In genomic region chr16:78362736-78363135, GRCh38 we compare ENCODE assay signal across 1 cellular context.
TF ChIP-seq lines count a peak whose summit lies in the region.

No MANE protein-coding gene starts in this region.

TF ChIP-seq in H1, 55 proteins besides CTCF, POLR2A, EP300 and RAD21 (continued from another document):
- no peak for TF ChIP-seq CTBP2 (IDR thresholded peaks at IDR 0.05; ENCODE audit: borderline replicate concordance, insufficient read depth, insufficient read length, low read length)
- TF ChIP-seq TBP (IDR thresholded peaks at IDR 0.05; ENCODE audit: low read depth, low read length), result no peak
- TF ChIP-seq HDAC2 (IDR thresholded peaks at IDR 0.05; ENCODE audit: borderline replicate concordance in 1 of 2, low read depth in 2 of 2, low read length in 2 of 2), result no peak
- no peak for TF ChIP-seq JUND (IDR thresholded peaks at IDR 0.05; ENCODE audit: low read length)
- no peak for TF ChIP-seq KDM5A (IDR thresholded peaks at IDR 0.05; ENCODE audit: low read length)
- no peak for TF ChIP-seq SP1 (IDR thresholded peaks at IDR 0.05; ENCODE audit: low read depth, low read length)
- no peak for TF ChIP-seq SUZ12 (IDR thresholded peaks at IDR 0.05; ENCODE audit: low read length)
- no peak for TF ChIP-seq GABPA (IDR thresholded peaks at IDR 0.05; ENCODE audit: borderline replicate concordance, insufficient read depth, low read length)
- TF ChIP-seq MAFK (IDR thresholded peaks at IDR 0.05; ENCODE audit: low read depth, low read length), result no peak
- no peak for TF ChIP-seq POU5F1 (IDR thresholded peaks at IDR 0.05; ENCODE audit: low read depth, low read length)
- TF ChIP-seq SAP30 (IDR thresholded peaks at IDR 0.05; ENCODE audit: insufficient read depth, insufficient replicate concordance, low read length), result no peak
